1 cellular context compared by ENCODE assay signal in the genomic region with DNA sequence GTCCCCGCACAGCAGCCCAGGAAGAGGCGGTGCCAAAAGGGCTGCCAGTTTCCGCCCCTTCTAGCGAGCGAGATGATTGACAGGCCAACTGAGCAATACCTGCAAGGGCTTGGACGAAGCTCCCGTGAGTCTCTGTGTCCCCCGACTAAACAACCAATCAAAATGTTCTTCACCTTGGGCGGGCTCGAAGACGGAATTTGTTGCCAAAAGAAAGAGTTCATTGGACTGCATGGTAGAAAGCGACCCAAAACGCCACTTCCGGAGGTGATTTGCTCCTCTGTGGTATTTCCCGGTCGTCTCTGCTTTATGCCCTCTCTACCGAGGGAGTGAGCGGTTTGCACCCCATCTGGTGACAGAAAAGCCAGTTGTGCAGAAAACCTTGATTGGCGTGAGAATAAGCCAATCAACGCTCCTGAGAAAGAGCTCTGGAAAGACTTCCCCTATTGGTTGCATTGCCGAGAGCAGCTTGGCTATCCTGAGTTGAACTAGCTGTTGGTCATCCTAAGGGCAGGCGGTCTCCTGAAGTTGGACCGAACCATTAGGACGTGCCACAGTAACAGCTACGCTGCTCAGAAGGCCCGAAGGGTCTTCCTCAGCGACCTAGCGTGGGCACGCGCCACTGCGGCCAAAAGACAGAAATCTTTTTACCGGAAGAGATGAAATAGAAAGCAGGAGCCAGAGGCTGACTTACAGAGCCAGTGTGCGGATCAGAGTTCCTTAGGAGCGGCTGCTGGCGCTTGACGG.
TF ChIP-seq lines count a peak whose summit lies in the region.

No MANE protein-coding gene starts in this region.

TF ChIP-seq in HepG2, 621 proteins besides CTCF, POLR2A, EP300 and RAD21 (continued from another document and continues in another):
- TF ChIP-seq ZFP91 (CRISPR knock-in tag; IDR thresholded peaks at IDR 0.05; ENCODE audit: borderline replicate concordance) (peak; percentile 42; the same call in 1 of the 2 replicates), ZNF530 (CRISPR knock-in tag; IDR thresholded peaks at IDR 0.05; ENCODE audit: low read depth) (no peak), ZNF512B (CRISPR knock-in tag; IDR thresholded peaks at IDR 0.05; ENCODE audit: borderline replicate concordance) (no peak), ZNF264 (CRISPR knock-in tag; IDR thresholded peaks at IDR 0.05) (peak; percentile 54), NR2F6 (IDR thresholded peaks at IDR 0.05) (no peak), NR2F6 (CRISPR knock-in tag; IDR thresholded peaks at IDR 0.05) (0 out of 2 replicates have a peak, but pooled peaks have one; percentile 19), LRRFIP1 (CRISPR knock-in tag; conservative IDR thresholded peaks at IDR 0.05) (no peak), ZHX1 (CRISPR knock-in tag; IDR thresholded peaks at IDR 0.05; ENCODE audit: low read depth) (peak; percentile 51; the same call in 1 of the 2 replicates), KDM2A (CRISPR knock-in tag; IDR thresholded peaks at IDR 0.05; ENCODE audit: borderline replicate concordance, low read depth) (0 out of 2 replicates have a peak, but pooled peaks have one; percentile 45), DZIP1 (CRISPR knock-in tag; IDR thresholded peaks at IDR 0.05) (no peak), ZNF775 (CRISPR knock-in tag; IDR thresholded peaks at IDR 0.05; ENCODE audit: borderline replicate concordance) (no peak; the same call in 1 of the 2 replicates), HNRNPLL (IDR thresholded peaks at IDR 0.05; ENCODE audit: low read depth, low read length, poor library complexity, severe bottlenecking) (no peak), ZNF644 (CRISPR knock-in tag; IDR thresholded peaks at IDR 0.05; ENCODE audit: low read depth) (no peak), RBM39 (IDR thresholded peaks at IDR 0.05; ENCODE audit: low read depth, low read length, poor library complexity, severe bottlenecking) (no peak), ZBTB10 (CRISPR knock-in tag; IDR thresholded peaks at IDR 0.05; ENCODE audit: borderline replicate concordance) (0 out of 2 replicates have a peak, but pooled peaks have one; percentile 5), ZNF790 (CRISPR knock-in tag; IDR thresholded peaks at IDR 0.05; ENCODE audit: borderline replicate concordance) (peak; percentile 43; the same call in 1 of the 2 replicates), SP140L (CRISPR knock-in tag; IDR thresholded peaks at IDR 0.05; ENCODE audit: borderline replicate concordance) (no peak), ZNF460 (CRISPR knock-in tag; IDR thresholded peaks at IDR 0.05; ENCODE audit: borderline replicate concordance) (no peak), SIN3B (IDR thresholded peaks at IDR 0.05; ENCODE audit: low read length) (peak; percentile 29; the same call in 1 of the 2 replicates), KDM6A (CRISPR knock-in tag; IDR thresholded peaks at IDR 0.05; ENCODE audit: low read depth) (no peak), ZNF589 (CRISPR knock-in tag; conservative IDR thresholded peaks at IDR 0.05) (peak; percentile 64; the same call in 1 of the 2 replicates)
- TF ChIP-seq, protein P1, sequence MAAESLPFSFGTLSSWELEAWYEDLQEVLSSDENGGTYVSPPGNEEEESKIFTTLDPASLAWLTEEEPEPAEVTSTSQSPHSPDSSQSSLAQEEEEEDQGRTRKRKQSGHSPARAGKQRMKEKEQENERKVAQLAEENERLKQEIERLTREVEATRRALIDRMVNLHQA (CRISPR knock-in tag; IDR thresholded peaks at IDR 0.05): no peak
- TF ChIP-seq, protein P2, sequence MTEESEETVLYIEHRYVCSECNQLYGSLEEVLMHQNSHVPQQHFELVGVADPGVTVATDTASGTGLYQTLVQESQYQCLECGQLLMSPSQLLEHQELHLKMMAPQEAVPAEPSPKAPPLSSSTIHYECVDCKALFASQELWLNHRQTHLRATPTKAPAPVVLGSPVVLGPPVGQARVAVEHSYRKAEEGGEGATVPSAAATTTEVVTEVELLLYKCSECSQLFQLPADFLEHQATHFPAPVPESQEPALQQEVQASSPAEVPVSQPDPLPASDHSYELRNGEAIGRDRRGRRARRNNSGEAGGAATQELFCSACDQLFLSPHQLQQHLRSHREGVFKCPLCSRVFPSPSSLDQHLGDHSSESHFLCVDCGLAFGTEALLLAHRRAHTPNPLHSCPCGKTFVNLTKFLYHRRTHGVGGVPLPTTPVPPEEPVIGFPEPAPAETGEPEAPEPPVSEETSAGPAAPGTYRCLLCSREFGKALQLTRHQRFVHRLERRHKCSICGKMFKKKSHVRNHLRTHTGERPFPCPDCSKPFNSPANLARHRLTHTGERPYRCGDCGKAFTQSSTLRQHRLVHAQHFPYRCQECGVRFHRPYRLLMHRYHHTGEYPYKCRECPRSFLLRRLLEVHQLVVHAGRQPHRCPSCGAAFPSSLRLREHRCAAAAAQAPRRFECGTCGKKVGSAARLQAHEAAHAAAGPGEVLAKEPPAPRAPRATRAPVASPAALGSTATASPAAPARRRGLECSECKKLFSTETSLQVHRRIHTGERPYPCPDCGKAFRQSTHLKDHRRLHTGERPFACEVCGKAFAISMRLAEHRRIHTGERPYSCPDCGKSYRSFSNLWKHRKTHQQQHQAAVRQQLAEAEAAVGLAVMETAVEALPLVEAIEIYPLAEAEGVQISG (CRISPR knock-in tag; IDR thresholded peaks at IDR 0.05): peak; percentile 82
- TF ChIP-seq, protein P3, sequence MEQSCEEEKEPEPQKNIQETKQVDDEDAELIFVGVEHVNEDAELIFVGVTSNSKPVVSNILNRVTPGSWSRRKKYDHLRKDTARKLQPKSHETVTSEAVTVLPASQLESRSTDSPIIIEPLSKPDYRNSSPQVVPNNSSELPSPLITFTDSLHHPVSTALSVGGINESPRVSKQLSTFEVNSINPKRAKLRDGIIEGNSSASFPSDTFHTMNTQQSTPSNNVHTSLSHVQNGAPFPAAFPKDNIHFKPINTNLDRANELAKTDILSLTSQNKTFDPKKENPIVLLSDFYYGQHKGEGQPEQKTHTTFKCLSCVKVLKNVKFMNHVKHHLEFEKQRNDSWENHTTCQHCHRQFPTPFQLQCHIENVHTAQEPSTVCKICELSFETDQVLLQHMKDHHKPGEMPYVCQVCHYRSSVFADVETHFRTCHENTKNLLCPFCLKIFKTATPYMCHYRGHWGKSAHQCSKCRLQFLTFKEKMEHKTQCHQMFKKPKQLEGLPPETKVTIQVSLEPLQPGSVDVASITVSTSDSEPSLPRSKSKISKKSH (CRISPR knock-in tag; IDR thresholded peaks at IDR 0.05; ENCODE audit: borderline replicate concordance): no peak
- TF ChIP-seq, protein P4, sequence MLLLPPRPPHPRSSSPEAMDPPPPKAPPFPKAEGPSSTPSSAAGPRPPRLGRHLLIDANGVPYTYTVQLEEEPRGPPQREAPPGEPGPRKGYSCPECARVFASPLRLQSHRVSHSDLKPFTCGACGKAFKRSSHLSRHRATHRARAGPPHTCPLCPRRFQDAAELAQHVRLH (CRISPR knock-in tag; IDR thresholded peaks at IDR 0.05; ENCODE audit: borderline replicate concordance, low read depth): no peak
